21 cellular contexts compared by ENCODE assay signal in the genomic region with DNA sequence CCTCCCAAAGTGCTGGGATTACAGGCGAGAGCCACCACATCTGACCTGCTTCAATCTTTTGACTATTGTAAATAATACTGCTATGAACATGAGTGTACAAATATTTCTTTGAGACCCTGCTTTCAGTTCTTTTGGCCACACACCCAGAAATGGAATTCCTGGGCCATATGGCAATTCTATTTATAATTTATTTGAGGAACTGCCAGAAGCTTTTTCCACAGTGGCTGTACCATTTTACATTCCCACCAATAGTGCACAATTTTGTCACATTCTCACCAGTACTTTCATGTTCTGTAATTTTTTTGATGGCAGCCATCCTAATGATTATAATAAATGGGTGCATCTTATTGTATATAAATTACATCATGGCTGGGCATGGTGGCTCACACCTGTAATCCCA. TPM values are rescaled to one million over a fixed set of nuclear protein-coding genes. Genes with fewer than 3 reads are reported as not detected.
"Had no signal": no experiment of that assay in that cellular context is flagged by ENCODE, and none has a peak within 500 bp of the region (broad histone marks: within the 10 kb centered on the region; RNA-seq: fewer than 3 reads in every experiment).

No MANE protein-coding gene starts in this region.

- H3K36me3 ChIP-seq: gastrocnemius medialis, heart right ventricle, left lung, lower lobe of right lung had no signal

- H3K27me3 Mint-ChIP-seq: naive thymus-derived CD8-positive, alpha-beta T cell had no signal

- H3K27me3 ChIP-seq: gastrocnemius medialis, left lung had no signal

- ATAC-seq: esophagus mucosa; gastrocnemius medialis; heart right ventricle; left lung; lower lobe of right lung; naive thymus-derived CD8-positive, alpha-beta T cell; sciatic nerve had no signal

- H3K36me3 Mint-ChIP-seq: naive thymus-derived CD8-positive, alpha-beta T cell had no signal

- H3K4me3 ChIP-seq: gastrocnemius medialis, heart right ventricle, left lung, lower lobe of right lung, skin epidermis had no signal

- DNase-seq: cortex of kidney; effector memory CD4-positive, alpha-beta T cell; gastrocnemius medialis; heart right ventricle; hypothalamus; islet precursor cell; left lung; lower lobe of right lung; mesenchymal stem cell; naive thymus-derived CD8-positive, alpha-beta T cell; stimulated activated CD4-positive, alpha-beta T cell treated with anti-CD3 and anti-CD28 coated beads, Interleukin-2, amount 100 ng/mL, for 24 hours; stimulated activated CD4-positive, alpha-beta T cell treated with anti-CD3 and anti-CD28 coated beads, Interleukin-4, amount 100 ng/mL, for 4 hours; stimulated activated naive CD4-positive, alpha-beta T cell treated with Interleukin-2 at 50 U/mL for 16 hours; trophoblast cell had no signal

- H3K9me3 ChIP-seq: lower lobe of right lung had no signal

- H3K4me1 ChIP-seq: gastrocnemius medialis, lower lobe of right lung had no signal

- H3K27ac ChIP-seq: gastrocnemius medialis, lower lobe of right lung, skin epidermis had no signal

RNA-seq across cellular contexts. Expression of a gene that starts 13.7 kb away (rescaled TPM):
- total RNA-seq: fibroblast of lung, gastrocnemius medialis, osteocyte, pulmonary artery endothelial cell had no signal
- polyA plus RNA-seq: fibroblast of lung, neural cell had no signal

RNA-seq across cellular contexts. Expression of a gene that starts 16.2 kb away (rescaled TPM):
- total RNA-seq: esophagus mucosa; fibroblast of lung; naive thymus-derived CD8-positive, alpha-beta T cell; osteocyte; pulmonary artery endothelial cell had no signal
- polyA plus RNA-seq: fibroblast of lung; naive thymus-derived CD8-positive, alpha-beta T cell; neural cell had no signal

RNA-seq across cellular contexts. Expression of a gene that starts 31.7 kb away (rescaled TPM):
- total RNA-seq: fibroblast of lung, osteocyte, pulmonary artery endothelial cell had no signal
- polyA plus RNA-seq: fibroblast of lung; naive thymus-derived CD8-positive, alpha-beta T cell; neural cell had no signal

RNA-seq across cellular contexts. Expression of a gene that starts 38.8 kb away (rescaled TPM):
- total RNA-seq: fibroblast of lung; naive thymus-derived CD8-positive, alpha-beta T cell; osteocyte; pulmonary artery endothelial cell had no signal
- polyA plus RNA-seq: fibroblast of lung, neural cell had no signal
